ENCODE assay signal across 16 cellular contexts in the genomic region with DNA sequence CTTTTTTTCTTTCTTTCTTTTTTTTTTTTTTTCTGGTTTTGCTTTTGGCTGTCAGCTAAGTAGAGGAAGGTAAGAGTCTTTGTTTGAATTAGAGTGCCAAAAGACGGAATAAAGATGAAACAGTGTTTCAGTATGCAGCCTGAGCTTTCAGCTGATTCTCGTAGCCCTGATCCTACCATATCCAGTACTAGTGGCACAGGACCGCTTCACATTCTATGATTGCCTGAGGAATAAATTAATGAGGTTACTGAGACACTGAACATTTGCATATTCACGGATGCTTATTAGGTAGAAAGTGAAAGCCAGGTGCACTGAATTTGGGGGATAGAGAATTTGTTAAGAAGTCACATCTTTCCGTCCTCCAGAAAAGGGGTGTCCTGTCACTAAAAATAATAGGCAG.
"Had no signal": no experiment of that assay in that cellular context is flagged by ENCODE, and none has a peak within 500 bp of the region (broad histone marks: within the 10 kb centered on the region; RNA-seq: fewer than 3 reads in every experiment).

No MANE protein-coding gene starts in this region.

- H3K4me3 ChIP-seq: coronary artery, pancreas, transverse colon had no signal

- H3K4me1 ChIP-seq: pancreas, transverse colon had no signal

- H3K27ac ChIP-seq: coronary artery, pancreas, transverse colon had no signal

- DNase-seq: activated CD4-positive, alpha-beta T cell treated with anti-CD3 and anti-CD28 coated beads, Interleukin-2, amount 50 U/mL, for 48 hours; activated CD4-positive, CD25-positive, alpha-beta regulatory T cell treated with anti-CD3 and anti-CD28 coated beads, Interleukin-2, amount 50 U/mL, for 72 hours; activated naive CD4-positive, alpha-beta T cell treated with Interleukin-2 at 50 U/mL for 16 hours; activated naive CD8-positive, alpha-beta T cell treated with anti-CD3 and anti-CD28 coated beads, Interleukin-2, amount 50 U/mL, for 24 hours; central memory CD4-positive, alpha-beta T cell; effector CD4-positive, alpha-beta T cell; foreskin fibroblast; pancreas; stimulated activated CD4-positive, alpha-beta T cell treated with anti-CD3 and anti-CD28 coated beads, Interleukin-2, amount 100 ng/mL, for 48 hours; transverse colon had no signal

- H3K9me3 ChIP-seq: pancreas, transverse colon had no signal

- H3K27me3 ChIP-seq: pancreas had no signal

- H3K9me3 Mint-ChIP-seq: mesothelial cell of epicardium; stimulated activated memory B cell treated with anti-CD40 and anti-IgM and Interleukin-4, amounts not matched to agents 10 μg/mL and 1 μg/mL and 100 μg/mL, for 72 hours; T-helper 2 cell treated with Interferon-gamma antibody and Interleukin-4, amounts not matched to agents 5 μg/mL and 100 μg/mL, for 36 hours had no signal

- H3K4me3 Mint-ChIP-seq: activated naive CD8-positive, alpha-beta T cell treated with anti-CD3 and anti-CD28 coated beads, Interleukin-2, amount 50 U/mL, for 24 hours; activated T-helper 17 cell treated with anti-CD3 and anti-CD28 coated beads, Interleukin-2, amount 50 U/mL, for 72 hours; mesothelial cell of epicardium; stimulated activated memory B cell treated with anti-CD40 and anti-IgM and Interleukin-4, amounts not matched to agents 10 μg/mL and 1 μg/mL and 100 μg/mL, for 72 hours; T-helper 2 cell treated with Interferon-gamma antibody and Interleukin-4, amounts not matched to agents 5 μg/mL and 100 μg/mL, for 36 hours had no signal

- FAIRE-seq: endothelial cell of umbilical vein, pancreas had no signal

- H3K36me3 Mint-ChIP-seq: mesothelial cell of epicardium; stimulated activated memory B cell treated with anti-CD40 and anti-IgM and Interleukin-4, amounts not matched to agents 10 μg/mL and 1 μg/mL and 100 μg/mL, for 72 hours had no signal

- H3K36me3 ChIP-seq: pancreas, transverse colon had no signal

- H3K27ac Mint-ChIP-seq: activated naive CD8-positive, alpha-beta T cell treated with anti-CD3 and anti-CD28 coated beads, Interleukin-2, amount 50 U/mL, for 24 hours; activated T-helper 17 cell treated with anti-CD3 and anti-CD28 coated beads, Interleukin-2, amount 50 U/mL, for 72 hours; mesothelial cell of epicardium; stimulated activated memory B cell treated with anti-CD40 and anti-IgM and Interleukin-4, amounts not matched to agents 10 μg/mL and 1 μg/mL and 100 μg/mL, for 72 hours; T-helper 2 cell treated with Interferon-gamma antibody and Interleukin-4, amounts not matched to agents 5 μg/mL and 100 μg/mL, for 36 hours had no signal

- ATAC-seq: activated naive CD8-positive, alpha-beta T cell treated with anti-CD3 and anti-CD28 coated beads, Interleukin-2, amount 50 U/mL, for 24 hours; activated T-helper 17 cell treated with anti-CD3 and anti-CD28 coated beads, Interleukin-2, amount 50 U/mL, for 72 hours; pancreas; stimulated activated memory B cell treated with anti-CD40 and anti-IgM and Interleukin-4, amounts not matched to agents 10 μg/mL and 1 μg/mL and 100 μg/mL, for 72 hours had no signal
